ENCODE assay signal across 1 cellular context in genomic region chr6:134821914-134822862, GRCh38.
TF ChIP-seq lines count a peak whose summit lies in the region.

No MANE protein-coding gene starts in this region.

TF ChIP-seq in SK-N-SH treated with all-trans-retinoic acid at 6 μM for 48 hours, 23 proteins besides CTCF, POLR2A, EP300 and RAD21 (continued from another document):
- TF ChIP-seq CREB5 (CRISPR knock-in tag; IDR thresholded peaks at IDR 0.05; ENCODE audit: low read depth) (no peak), GLIS3 (CRISPR knock-in tag; IDR thresholded peaks at IDR 0.05) (no peak), OSR1 (CRISPR knock-in tag; IDR thresholded peaks at IDR 0.05) (no peak), ZNF565 (CRISPR knock-in tag; conservative IDR thresholded peaks at IDR 0.05; ENCODE audit: low read depth) (no peak), ARNTL (CRISPR knock-in tag; IDR thresholded peaks at IDR 0.05; ENCODE audit: borderline replicate concordance, low read depth) (no peak), ZNF70 (CRISPR knock-in tag; IDR thresholded peaks at IDR 0.05) (no peak), CSRNP3 (CRISPR knock-in tag; IDR thresholded peaks at IDR 0.05) (no peak)
